ENCODE assay signal across 17 cellular contexts in genomic region chr14:103502877-103503276, GRCh38.
"Had no signal": no experiment of that assay in that cellular context is flagged by ENCODE, and none has a peak within 500 bp of the region (broad histone marks: within the 10 kb centered on the region; RNA-seq: fewer than 3 reads in every experiment).

No MANE protein-coding gene starts in this region.

- H3K9me3 ChIP-seq: stomach, thoracic aorta, upper lobe of left lung had no signal

- H3K27me3 ChIP-seq: hepatocyte, stomach, upper lobe of left lung had no signal

- H3K4me2 ChIP-seq: hepatocyte had no signal

- H3K4me3 ChIP-seq: hepatocyte, lung, stomach, thoracic aorta, upper lobe of left lung had no signal

- H3K27ac Mint-ChIP-seq: activated B cell treated with CpG ODN at 0.5 μM for 24 hours; activated CD4-positive, alpha-beta memory T cell treated with anti-CD3 and anti-CD28 coated beads for 36 hours; activated naive CD4-positive, alpha-beta T cell treated with anti-CD3 and anti-CD28 coated beads, Interleukin-2, amount 10 ng/mL, durations not matched to agents 7 days and 5 days; progenitor cell of endocrine pancreas; T-cell had no signal

- DNase-seq: activated B cell treated with CpG ODN at 0.5 μM for 24 hours; activated CD4-positive, alpha-beta memory T cell treated with anti-CD3 and anti-CD28 coated beads for 36 hours; activated CD4-positive, alpha-beta T cell treated with anti-CD3 and anti-CD28 coated beads for 4 hours; activated naive CD4-positive, alpha-beta T cell treated with anti-CD3 and anti-CD28 coated beads, Interleukin-2, amount 10 ng/mL, durations not matched to agents 7 days and 5 days; activated T-cell treated with anti-CD3 and anti-CD28 coated beads, Interleukin-2, amount 50 U/mL, for 1 hour; foreskin fibroblast; midbrain; nephron progenitor cell; stimulated activated CD4-positive, alpha-beta T cell treated with anti-CD3 and anti-CD28 coated beads, Interleukin-2, amount 100 ng/mL, for 24 hours; stomach; T-cell had no signal

- H3K9me3 Mint-ChIP-seq: activated B cell treated with CpG ODN at 0.5 μM for 24 hours; activated CD4-positive, alpha-beta memory T cell treated with anti-CD3 and anti-CD28 coated beads for 36 hours; activated naive CD4-positive, alpha-beta T cell treated with anti-CD3 and anti-CD28 coated beads, Interleukin-2, amount 10 ng/mL, durations not matched to agents 7 days and 5 days; nephron progenitor cell; T-cell had no signal

- H3K27me3 Mint-ChIP-seq: activated B cell treated with CpG ODN at 0.5 μM for 24 hours; activated CD4-positive, alpha-beta memory T cell treated with anti-CD3 and anti-CD28 coated beads for 36 hours; activated naive CD4-positive, alpha-beta T cell treated with anti-CD3 and anti-CD28 coated beads, Interleukin-2, amount 10 ng/mL, durations not matched to agents 7 days and 5 days; progenitor cell of endocrine pancreas; T-cell had no signal

- ATAC-seq: T-cell had no signal

- H3K27ac ChIP-seq: epithelial cell of prostate, hepatocyte, stomach, thoracic aorta, upper lobe of left lung had no signal

- H3K4me3 Mint-ChIP-seq: activated B cell treated with CpG ODN at 0.5 μM for 24 hours; activated CD4-positive, alpha-beta memory T cell treated with anti-CD3 and anti-CD28 coated beads for 36 hours; activated naive CD4-positive, alpha-beta T cell treated with anti-CD3 and anti-CD28 coated beads, Interleukin-2, amount 10 ng/mL, durations not matched to agents 7 days and 5 days; nephron progenitor cell; T-cell had no signal
